Comparison of ENCODE assay signal across 12 cellular contexts in the genomic region with DNA sequence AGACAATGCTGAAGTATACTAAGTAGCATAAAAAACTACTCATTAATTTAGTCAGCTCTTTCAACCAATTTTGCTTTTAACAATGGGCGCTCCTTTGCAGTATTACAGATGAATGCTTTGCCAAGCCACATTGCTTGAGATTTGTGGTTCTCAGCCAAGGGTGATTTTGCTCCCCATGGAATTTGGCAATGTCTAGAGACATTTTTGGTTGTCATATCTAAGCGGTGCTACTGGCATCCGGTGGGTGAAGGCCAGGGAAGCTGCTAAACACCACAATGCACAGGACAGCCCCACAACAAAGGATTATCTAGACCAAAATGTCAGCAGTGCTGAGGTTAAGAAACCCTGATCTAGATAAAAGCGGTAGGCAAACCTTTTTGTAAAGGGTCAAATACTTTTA.
DNase-seq lines count a peak whose midpoint lies in the region; ATAC-seq lines count a peak whose summit lies in the region.
"Had no signal": no experiment of that assay in that cellular context is flagged by ENCODE, and none has a peak within 500 bp of the region (broad histone marks: within the 10 kb centered on the region; RNA-seq: fewer than 3 reads in every experiment).

No MANE protein-coding gene starts in this region.

- H3K9ac ChIP-seq in skeletal muscle satellite cell (ENCODE audit: low read depth, low read length): no peak overlapping the region

- no peaks in the 10 kb centered on the region for H3K27me3 ChIP-seq in skeletal muscle satellite cell (ENCODE audit: control insufficient read depth, insufficient read depth, low read length)
- H3K27me3 ChIP-seq: vagina had no signal

- no peak for ATAC-seq in activated CD8-positive, alpha-beta memory T cell treated with anti-CD3 and anti-CD28 coated beads, Interleukin-2, amount 10 ng/mL, durations not matched to agents 7 days and 5 days
- peak; percentile 50 for ATAC-seq in T-helper 17 cell

- CTCF ChIA-PET in activated CD8-positive, alpha-beta memory T cell treated with anti-CD3 and anti-CD28 coated beads, Interleukin-2, amount 10 ng/mL, durations not matched to agents 7 days and 5 days (lab: Charles Lee): interaction anchor here (1.3 to 1.8 kb wide), 3 partner anchors 11 to 171 kb away, joined by 3 to 10 read pairs (median 5); no protein-coding TSS in a partner anchor

- peaks cover 21% of the 10 kb centered on the region for H3K36me3 ChIP-seq in skeletal muscle satellite cell (ENCODE audit: insufficient read depth, low read length)
- H3K36me3 ChIP-seq: vagina had no signal

- H3K27ac Mint-ChIP-seq in activated CD8-positive, alpha-beta memory T cell treated with anti-CD3 and anti-CD28 coated beads, Interleukin-2, amount 10 ng/mL, durations not matched to agents 7 days and 5 days: peak overlapping the region; percentile 32
- H3K27ac Mint-ChIP-seq in T-helper 17 cell: peak overlapping the region; percentile 79

- H3K9me3 Mint-ChIP-seq in activated CD8-positive, alpha-beta memory T cell treated with anti-CD3 and anti-CD28 coated beads, Interleukin-2, amount 10 ng/mL, durations not matched to agents 7 days and 5 days (ENCODE audit: low read depth): no peaks in the 10 kb centered on the region
- H3K9me3 Mint-ChIP-seq: activated naive CD8-positive, alpha-beta T cell treated with anti-CD3 and anti-CD28 coated beads, Interleukin-2, amount 10 ng/mL, durations not matched to agents 7 days and 5 days had no signal

- DNase-seq in activated CD8-positive, alpha-beta memory T cell treated with anti-CD3 and anti-CD28 coated beads, Interleukin-2, amount 10 ng/mL, durations not matched to agents 7 days and 5 days: no peak
- no peak for DNase-seq in activated CD8-positive, alpha-beta memory T cell treated with anti-CD3 and anti-CD28 coated beads, Interleukin-2, amount 50 U/mL, for 48 hours
- DNase-seq in T-helper 17 cell: no peak
- DNase-seq in glomerular visceral epithelial cell (ENCODE audit: extremely low spot score): peak; percentile 72
- no peak for DNase-seq in NCI-H524 (lab: John Stamatoyannopoulos, UW)
- DNase-seq in amniotic stem cell (lab: John Stamatoyannopoulos, UW): no peak
- DNase-seq in epidermal melanocyte (ENCODE audit: insufficient read length, low spot score): no peak
- DNase-seq: activated CD4-positive, alpha-beta T cell treated with anti-CD3 and anti-CD28 coated beads for 48 hours; activated naive CD8-positive, alpha-beta T cell treated with anti-CD3 and anti-CD28 coated beads, Interleukin-2, amount 10 ng/mL, durations not matched to agents 7 days and 5 days; posterior cingulate gyrus had no signal

- peaks cover 43% of the 10 kb centered on the region for H3K4me1 Mint-ChIP-seq in activated CD8-positive, alpha-beta memory T cell treated with anti-CD3 and anti-CD28 coated beads, Interleukin-2, amount 10 ng/mL, durations not matched to agents 7 days and 5 days
- peaks cover 31% of the 10 kb centered on the region for H3K4me1 Mint-ChIP-seq in T-helper 17 cell

- peaks cover 39% of the 10 kb centered on the region for H3K4me1 ChIP-seq in skeletal muscle satellite cell (ENCODE audit: control insufficient read depth, insufficient read depth, low read length)

- H3K36me3 Mint-ChIP-seq in activated CD8-positive, alpha-beta memory T cell treated with anti-CD3 and anti-CD28 coated beads, Interleukin-2, amount 10 ng/mL, durations not matched to agents 7 days and 5 days: peaks cover 5% of the 10 kb centered on the region
- peaks cover 5% of the 10 kb centered on the region for H3K36me3 Mint-ChIP-seq in T-helper 17 cell (ENCODE audit: low read depth)

- no peaks in the 10 kb centered on the region for H3K27me3 Mint-ChIP-seq in activated CD8-positive, alpha-beta memory T cell treated with anti-CD3 and anti-CD28 coated beads, Interleukin-2, amount 10 ng/mL, durations not matched to agents 7 days and 5 days
- no peaks in the 10 kb centered on the region for H3K27me3 Mint-ChIP-seq in T-helper 17 cell
- H3K27me3 Mint-ChIP-seq: activated naive CD8-positive, alpha-beta T cell treated with anti-CD3 and anti-CD28 coated beads, Interleukin-2, amount 10 ng/mL, durations not matched to agents 7 days and 5 days had no signal

- no peak overlapping the region for H3K4me3 Mint-ChIP-seq in activated CD8-positive, alpha-beta memory T cell treated with anti-CD3 and anti-CD28 coated beads, Interleukin-2, amount 10 ng/mL, durations not matched to agents 7 days and 5 days
- H3K4me3 Mint-ChIP-seq in T-helper 17 cell: peak overlapping the region; percentile 36

- H3K9me3 ChIP-seq in T-helper 17 cell (ENCODE audit: control insufficient read depth, low read length, poor library complexity, severe bottlenecking) (no peaks in the 10 kb centered on the region), skeletal muscle satellite cell (replicated peaks; ENCODE audit: low read length) (no peaks in the 10 kb centered on the region)
- H3K9me3 ChIP-seq: vagina had no signal

- no peak overlapping the region for H3K4me3 ChIP-seq in skeletal muscle satellite cell (ENCODE audit: low read length)
- H3K4me3 ChIP-seq: vagina had no signal

- H3K4me2 ChIP-seq in skeletal muscle satellite cell (ENCODE audit: low read length): peak overlapping the region; percentile 38
